ENCODE assay signal across 16 cellular contexts in the genomic region with DNA sequence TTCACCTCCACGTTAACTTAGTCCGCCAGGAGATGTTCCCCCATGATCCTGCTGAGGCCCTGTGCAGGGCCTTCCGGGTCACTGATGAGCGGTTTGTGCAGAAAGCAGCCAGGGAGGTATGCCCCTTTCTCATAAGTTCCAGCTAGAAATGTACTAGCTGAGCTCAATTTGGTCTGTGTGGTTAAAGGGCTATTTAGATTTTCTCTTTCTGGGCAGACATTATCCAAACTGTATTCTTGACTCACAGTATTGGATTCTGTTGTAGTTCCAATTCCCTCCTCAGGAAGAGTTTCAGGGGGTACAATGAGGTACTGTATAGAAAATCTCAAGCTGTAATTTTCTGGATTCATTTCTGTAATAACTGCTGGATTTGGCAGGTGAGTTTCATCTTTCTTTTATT.
DNase-seq lines count a peak whose midpoint lies in the region; ATAC-seq, FAIRE-seq and TF ChIP-seq lines count a peak whose summit lies in the region.
"Had no signal": no experiment of that assay in that cellular context is flagged by ENCODE, and none has a peak within 500 bp of the region (broad histone marks: within the 10 kb centered on the region; RNA-seq: fewer than 3 reads in every experiment).

No MANE protein-coding gene starts in this region.

- no peak overlapping the region; the same call in 1 of the 2 replicates for H3K18ac ChIP-seq in IMR-90 (ENCODE audit: low read depth, low read length)

- H4K5ac ChIP-seq in IMR-90 (ENCODE audit: low read depth, low read length) = no peak overlapping the region

- BruUV-seq in IMR-90 (replicated peaks; lab: Mats Ljungman, UMichigan) (no TSS peak), K562 (replicated peaks; lab: Mats Ljungman, UMichigan) (no TSS peak)

- H3K9me3 Mint-ChIP-seq in neural progenitor cell = no peaks in the 10 kb centered on the region
- H3K9me3 Mint-ChIP-seq in activated CD8-positive, alpha-beta memory T cell treated with anti-CD3 and anti-CD28 coated beads, Interleukin-2, amount 10 ng/mL, durations not matched to agents 7 days and 5 days (ENCODE audit: low read depth) = no peaks in the 10 kb centered on the region
- H3K9me3 Mint-ChIP-seq in glutamatergic neuron (ENCODE audit: unreplicated experiment) = peaks cover 4% of the 10 kb centered on the region
- H3K9me3 Mint-ChIP-seq: CD8-positive, alpha-beta T cell had no signal

- dilution Hi-C loops in IMR-90 (cut with HindIII; ENCODE audit: low sequenced_read_pairs, unreplicated experiment) = no loop called here

- H3K27ac Mint-ChIP-seq in neural progenitor cell = peak overlapping the region; percentile 72
- H3K27ac Mint-ChIP-seq in activated CD8-positive, alpha-beta memory T cell treated with anti-CD3 and anti-CD28 coated beads, Interleukin-2, amount 10 ng/mL, durations not matched to agents 7 days and 5 days = no peak overlapping the region
- H3K27ac Mint-ChIP-seq in glutamatergic neuron (ENCODE audit: unreplicated experiment) = no peak overlapping the region
- H3K27ac Mint-ChIP-seq: CD8-positive, alpha-beta T cell had no signal

- WGBS in IMR-90 (ENCODE audit: extremely low coverage in 2 of 2, insufficient read length in 1 of 2), 2 experiments = 100% methylated on average over 2 of the region's 4 CpGs; no CpG with 5 or more reads in 1 of the 2 experiments
- 68% methylated on average over 4 of the region's 4 CpGs for WGBS in K562 (ENCODE audit: insufficient coverage, low coverage, missing lambda C conversion rate)

- no peak overlapping the region for H3K4ac ChIP-seq in IMR-90 (ENCODE audit: low read depth, low read length)

- H4K20me1 ChIP-seq in IMR-90 (ENCODE audit: insufficient read depth, low read length) = no peaks in the 10 kb centered on the region
- H4K20me1 ChIP-seq in K562 (replicated peaks; ENCODE audit: control insufficient read depth, insufficient read depth, low read length) = no peaks in the 10 kb centered on the region
- H4K20me1 ChIP-seq in neural progenitor cell (ENCODE audit: low read depth) = no peaks in the 10 kb centered on the region

- H2BK120ac ChIP-seq in IMR-90 (ENCODE audit: low read depth, low read length) = no peak overlapping the region; the same call in 1 of the 2 replicates

- DNase-seq in AG08396 (ENCODE audit: low spot score) (peak; percentile 34), IMR-90 (peak; percentile 54), K562 (ENCODE audit: extremely low read depth in 1 of 4, low spot score in 3 of 4) (no peak), neural progenitor cell (ENCODE audit: low spot score) (no peak), NCI-H2196 (lab: John Stamatoyannopoulos, UW; ENCODE audit: unreplicated experiment) (no peak), glutamatergic neuron (no peak), dorsolateral prefrontal cortex (no peak)
- no peak for DNase-seq in activated CD8-positive, alpha-beta memory T cell treated with anti-CD3 and anti-CD28 coated beads, Interleukin-2, amount 10 ng/mL, durations not matched to agents 7 days and 5 days
- DNase-seq: Calu3; CD8-positive, alpha-beta T cell; GF-D8; NCI-H526 treated with DMSO at 0.1 percent for 48 hours had no signal

- in situ Hi-C loops in IMR-90 (cut with MboI; ENCODE audit: low sequenced_read_pairs) (no loop called here), K562 (cut with MboI) (no loop called here)

- H3K4me2 ChIP-seq in IMR-90 (ENCODE audit: low read depth, low read length) = peak overlapping the region; percentile 25
- H3K4me2 ChIP-seq in K562 (ENCODE audit: insufficient read depth, low read length) = no peak overlapping the region
- no peak overlapping the region for H3K4me2 ChIP-seq in neural progenitor cell

- no peaks in the 10 kb centered on the region for H3K79me1 ChIP-seq in IMR-90 (ENCODE audit: low read depth in 1 of 2, low read length in 2 of 2)

- H3K36me3 Mint-ChIP-seq in neural progenitor cell (peaks cover 2% of the 10 kb centered on the region), glutamatergic neuron (ENCODE audit: unreplicated experiment) (no peaks in the 10 kb centered on the region)
- no peaks in the 10 kb centered on the region for H3K36me3 Mint-ChIP-seq in activated CD8-positive, alpha-beta memory T cell treated with anti-CD3 and anti-CD28 coated beads, Interleukin-2, amount 10 ng/mL, durations not matched to agents 7 days and 5 days
- H3K36me3 Mint-ChIP-seq: CD8-positive, alpha-beta T cell had no signal

- H3K4me3 Mint-ChIP-seq in neural progenitor cell = peak overlapping the region; percentile 23
- H3K4me3 Mint-ChIP-seq in activated CD8-positive, alpha-beta memory T cell treated with anti-CD3 and anti-CD28 coated beads, Interleukin-2, amount 10 ng/mL, durations not matched to agents 7 days and 5 days = no peak overlapping the region
- H3K4me3 Mint-ChIP-seq in glutamatergic neuron (ENCODE audit: unreplicated experiment) = no peak overlapping the region
- H3K4me3 Mint-ChIP-seq: CD8-positive, alpha-beta T cell had no signal

- no peak overlapping the region for H2AK5ac ChIP-seq in IMR-90 (ENCODE audit: low read depth, low read length)

- H4K91ac ChIP-seq in IMR-90 (ENCODE audit: insufficient read depth, low read depth, low read length) = no peak overlapping the region

- H3K9me3 ChIP-seq in IMR-90 (ENCODE audit: control insufficient read depth, insufficient read depth, low read length) (no peaks in the 10 kb centered on the region), K562 (replicated peaks; ENCODE audit: control insufficient read depth, insufficient read depth, low read depth, low read length) (no peaks in the 10 kb centered on the region), neural progenitor cell (ENCODE audit: low read depth) (no peaks in the 10 kb centered on the region)

- no peak for TF ChIP-seq EP300 in K562 (IDR thresholded peaks at IDR 0.05; ENCODE audit: low read length)

- TF ChIP-seq POLR2A in IMR-90 (IDR thresholded peaks at IDR 0.05; ENCODE audit: low read depth, low read length) (no peak), K562 (conservative IDR thresholded peaks at IDR 0.05) (no peak)

- TF ChIP-seq RAD21 in IMR-90 (IDR thresholded peaks at IDR 0.05; ENCODE audit: low read length) = no peak
- TF ChIP-seq RAD21 in K562 (CRISPR knock-in tag; conservative IDR thresholded peaks at IDR 0.05 in 1 of 2, IDR thresholded peaks at IDR 0.05 in 1 of 2) = no peak

- H3K79me2 ChIP-seq in K562 (ENCODE audit: control insufficient read depth, insufficient read depth, low read length) (no peaks in the 10 kb centered on the region), neural progenitor cell (ENCODE audit: low read depth) (no peaks in the 10 kb centered on the region)

- H3K27ac ChIP-seq in IMR-90 (ENCODE audit: insufficient read depth, low read length) (no peak overlapping the region), K562 (ENCODE audit: extremely low read depth, low read depth, low read length) (no peak overlapping the region), neural progenitor cell (no peak overlapping the region), dorsolateral prefrontal cortex (no peak overlapping the region)

- H2AK9ac ChIP-seq in IMR-90 (replicated peaks; ENCODE audit: low read depth, low read length, poor library complexity) = no peak overlapping the region

- H3K56ac ChIP-seq in IMR-90 (ENCODE audit: extremely low read depth, insufficient read depth, low read length) = no peak overlapping the region

- POLR2A ChIA-PET in IMR-90 (lab: Charles Lee; ENCODE audit: unreplicated experiment) (no interaction called here), K562 (lab: Yijun Ruan, JAX) (interaction anchor here (1.0 to 1.1 kb wide), 2 partner anchors 16 to 33 kb away, joined by 3 to 4 read pairs; no protein-coding TSS in a partner anchor)

- H2BK20ac ChIP-seq in IMR-90 (ENCODE audit: low read depth, low read length) = no peak overlapping the region

- H4K8ac ChIP-seq in IMR-90 (ENCODE audit: low read depth in 2 of 2, low read length in 2 of 2) = no peak overlapping the region

- no peak overlapping the region for H3K23ac ChIP-seq in IMR-90 (ENCODE audit: low read depth, low read length)

- no peak overlapping the region for H2BK15ac ChIP-seq in IMR-90 (ENCODE audit: low read depth, low read length)

- FAIRE-seq in K562 (lab: Jason Lieb, UNC) = no peak
- FAIRE-seq: H1 had no signal

- no peaks in the 10 kb centered on the region for H3K27me3 ChIP-seq in IMR-90 (ENCODE audit: control insufficient read depth, insufficient read depth, low read length)
- no peaks in the 10 kb centered on the region for H3K27me3 ChIP-seq in K562 (ENCODE audit: control insufficient read depth in 2 of 2, insufficient read depth in 2 of 2, low read length in 2 of 2)
- no peaks in the 10 kb centered on the region for H3K27me3 ChIP-seq in neural progenitor cell
- H3K27me3 ChIP-seq in dorsolateral prefrontal cortex = no peaks in the 10 kb centered on the region

- intact Hi-C loops in IMR-90 (cut with micrococcal nuclease) (no loop called here), K562 (cut with micrococcal nuclease) (no loop called here), dorsolateral prefrontal cortex (cut with DNase I) (no loop called here)

- H3K4me1 Mint-ChIP-seq in neural progenitor cell = peaks cover 36% of the 10 kb centered on the region
- H3K4me1 Mint-ChIP-seq in activated CD8-positive, alpha-beta memory T cell treated with anti-CD3 and anti-CD28 coated beads, Interleukin-2, amount 10 ng/mL, durations not matched to agents 7 days and 5 days = peaks cover 11% of the 10 kb centered on the region
- H3K4me1 Mint-ChIP-seq in glutamatergic neuron (ENCODE audit: low read depth, unreplicated experiment) = peaks cover 24% of the 10 kb centered on the region

- H3K14ac ChIP-seq in IMR-90 (replicated peaks; ENCODE audit: low read depth, low read length) = no peak overlapping the region

- TF ChIP-seq CTCF in IMR-90 (conservative IDR thresholded peaks at IDR 0.05; ENCODE audit: low read depth, low read length) = no peak
- TF ChIP-seq CTCF in K562 (IDR thresholded peaks at IDR 0.05 in 2 of 3, conservative IDR thresholded peaks at IDR 0.05 in 1 of 3; ENCODE audit: insufficient read depth in 2 of 3, low read depth in 1 of 3, low read length in 3 of 3) = no peak
- no peak for TF ChIP-seq CTCF in neural progenitor cell (IDR thresholded peaks at IDR 0.05)
- TF ChIP-seq CTCF in glutamatergic neuron (IDR thresholded peaks at IDR 0.05; ENCODE audit: partially characterized antibody, unreplicated experiment) = no peak
- no peak for TF ChIP-seq CTCF in dorsolateral prefrontal cortex (IDR thresholded peaks at IDR 0.05 in 54 of 56, conservative IDR thresholded peaks at IDR 0.05 in 2 of 56; ENCODE audit: low read depth in 1 of 56, partially characterized antibody in 56 of 56)

- peaks cover 4% of the 10 kb centered on the region for H3F3A ChIP-seq in neural progenitor cell (ENCODE audit: low read depth)

- H3K27me3 Mint-ChIP-seq in neural progenitor cell (ENCODE audit: insufficient read depth, low read depth) (no peaks in the 10 kb centered on the region), glutamatergic neuron (ENCODE audit: unreplicated experiment) (peaks cover 3% of the 10 kb centered on the region)
- peaks cover 11% of the 10 kb centered on the region for H3K27me3 Mint-ChIP-seq in activated CD8-positive, alpha-beta memory T cell treated with anti-CD3 and anti-CD28 coated beads, Interleukin-2, amount 10 ng/mL, durations not matched to agents 7 days and 5 days

- H3K9ac ChIP-seq in IMR-90 (ENCODE audit: low read depth, low read length) = no peak overlapping the region
- H3K9ac ChIP-seq in K562 (ENCODE audit: insufficient read depth in 1 of 2, low read depth in 2 of 2, low read length in 2 of 2) = no peak overlapping the region
- H3K9ac ChIP-seq in neural progenitor cell = no peak overlapping the region
- H3K9ac ChIP-seq: KMS-11 had no signal

- no peak overlapping the region for H2BK5ac ChIP-seq in IMR-90 (ENCODE audit: low read depth, low read length, poor library complexity, severe bottlenecking)

- H2AFZ ChIP-seq in IMR-90 (replicated peaks; ENCODE audit: low read length, poor library complexity) (no peak overlapping the region), K562 (ENCODE audit: low read depth, low read length) (no peak overlapping the region), neural progenitor cell (replicated peaks) (no peak overlapping the region)

- H3K4me3 ChIP-seq in IMR-90 (ENCODE audit: insufficient read depth, low read depth, low read length) (no peak overlapping the region), K562 (no peak overlapping the region), neural progenitor cell (no peak overlapping the region), dorsolateral prefrontal cortex (no peak overlapping the region)

- CTCF ChIA-PET in IMR-90 (lab: Yijun Ruan, JAX) (interaction anchor here (0.5 to 1.3 kb wide), 5 partner anchors 10 to 45 kb away, joined by 3 to 5 read pairs (median 3); no protein-coding TSS in a partner anchor), K562 (lab: Yijun Ruan, JAX; ENCODE audit: low intra/inter-chr PET ratio) (no interaction called here)
- CTCF ChIA-PET in activated CD8-positive, alpha-beta memory T cell treated with anti-CD3 and anti-CD28 coated beads, Interleukin-2, amount 10 ng/mL, durations not matched to agents 7 days and 5 days (lab: Charles Lee) = interaction anchor here (0.7 to 1.5 kb wide), 3 partner anchors 9 to 35 kb away, joined by 3 to 4 read pairs (median 3); no protein-coding TSS in a partner anchor

- H3K36me3 ChIP-seq in IMR-90 (ENCODE audit: control insufficient read depth, insufficient read depth, low read length) (no peaks in the 10 kb centered on the region), K562 (ENCODE audit: control insufficient read depth, insufficient read depth, low read length) (no peaks in the 10 kb centered on the region), neural progenitor cell (no peaks in the 10 kb centered on the region)

- ATAC-seq in IMR-90 (ENCODE audit: low read depth) (peak; percentile 91), K562 (no peak)
- no peak for ATAC-seq in activated CD8-positive, alpha-beta memory T cell treated with anti-CD3 and anti-CD28 coated beads, Interleukin-2, amount 10 ng/mL, durations not matched to agents 7 days and 5 days
- ATAC-seq: CD8-positive, alpha-beta T cell; Panc1; Right ventricle myocardium inferior had no signal

- H3K9me1 ChIP-seq in IMR-90 (ENCODE audit: insufficient read depth, low read length) = peaks cover 5% of the 10 kb centered on the region
- no peaks in the 10 kb centered on the region for H3K9me1 ChIP-seq in K562 (ENCODE audit: control insufficient read depth, insufficient read depth, low read length)

- H3K4me1 ChIP-seq in IMR-90 (ENCODE audit: control insufficient read depth, insufficient read depth, low read length) = peaks cover 7% of the 10 kb centered on the region
- H3K4me1 ChIP-seq in K562 (replicated peaks in 1 of 2; ENCODE audit: control insufficient read depth in 2 of 2, insufficient read depth in 2 of 2, low read length in 2 of 2) = no peaks in the 10 kb centered on the region
- H3K4me1 ChIP-seq in neural progenitor cell = peaks cover 34% of the 10 kb centered on the region

Comparison
In these comparisons a context has a peak if more than half of its experiments do, and no peak if none do; other contexts are left out.
1. DNase-seq: peak in AG08396 (single experiment) and IMR-90 (single experiment); none in K562 (0 of 4), neural progenitor cell (single experiment), activated CD8-positive, alpha-beta memory T cell treated with anti-CD3 and anti-CD28 coated beads, Interleukin-2, amount 10 ng/mL, durations not matched to agents 7 days and 5 days (single experiment), NCI-H2196 (single experiment), glutamatergic neuron (single experiment) and dorsolateral prefrontal cortex (0 of 10).